In the genomic region with DNA sequence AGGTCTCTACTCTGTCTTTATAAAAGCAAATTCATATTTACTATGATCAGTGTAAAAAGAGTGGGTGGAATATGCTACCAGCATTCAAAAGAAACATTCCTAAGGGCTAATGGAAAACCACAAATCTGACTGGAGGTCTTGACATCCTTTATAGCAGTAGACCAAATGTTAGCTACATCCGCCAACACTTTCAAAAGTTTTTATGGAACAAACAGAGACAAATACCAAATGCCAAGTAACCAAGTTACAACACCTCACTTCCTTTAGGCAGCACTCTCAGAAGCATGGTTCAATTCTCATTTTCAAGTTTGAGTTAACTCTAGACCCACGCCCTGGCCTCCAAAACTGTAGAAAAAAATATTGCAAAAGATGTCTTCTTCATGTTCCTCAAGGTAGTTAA, we compare ENCODE assay signal across 17 cellular contexts.
DNase-seq lines count a peak whose midpoint lies in the region; ATAC-seq, FAIRE-seq and TF ChIP-seq lines count a peak whose summit lies in the region.
"Had no signal": no experiment of that assay in that cellular context is flagged by ENCODE, and none has a peak within 500 bp of the region (broad histone marks: within the 10 kb centered on the region; RNA-seq: fewer than 3 reads in every experiment).

No MANE protein-coding gene starts in this region.

- no peak for FAIRE-seq in keratinocyte (lab: Jason Lieb, UNC)

- H3K4me3 ChIP-seq in cardiac fibroblast (replicated peaks in 1 of 2; ENCODE audit: low read depth in 2 of 2, low read length in 2 of 2): no peak overlapping the region
- peak overlapping the region in 2 of 3 experiments; percentile 7 to 41 for H3K4me3 ChIP-seq in keratinocyte (ENCODE audit: control insufficient read depth in 2 of 3, extremely low read depth in 1 of 3, insufficient read depth in 2 of 3, low read depth in 1 of 3, low read length in 3 of 3)
- H3K4me3 ChIP-seq in right cardiac atrium (ENCODE audit: low read length): no peak overlapping the region
- H3K4me3 ChIP-seq: heart left ventricle, tibial nerve had no signal

- no peaks in the 10 kb centered on the region for H3K9me1 ChIP-seq in keratinocyte (ENCODE audit: control insufficient read depth, extremely low read depth, insufficient read depth, low read length)

- dilution Hi-C loops in keratinocyte (cut with MboI; ENCODE audit: extremely low pct_ligation_motif_present, low sequenced_read_pairs): no loop called here

- H3K9me3 ChIP-seq in keratinocyte (ENCODE audit: control insufficient read depth, low read depth, low read length): no peaks in the 10 kb centered on the region
- H3K9me3 ChIP-seq in right cardiac atrium (ENCODE audit: control insufficient read depth, low read length): no peaks in the 10 kb centered on the region
- H3K9me3 ChIP-seq: heart left ventricle, tibial nerve had no signal

- H3K27ac ChIP-seq in keratinocyte (ENCODE audit: control insufficient read depth, insufficient read depth, low read length) (peak overlapping the region; percentile 50), right cardiac atrium (ENCODE audit: low read length) (no peak overlapping the region)
- H3K27ac ChIP-seq: 22Rv1, heart left ventricle, tibial nerve had no signal

- TF ChIP-seq CTCF in cardiac fibroblast (IDR thresholded peaks at IDR 0.05; ENCODE audit: low read depth, low read length) (no peak), keratinocyte (optimal IDR thresholded peaks at IDR 0.05 in 1 of 3, IDR thresholded peaks at IDR 0.05 in 1 of 3, conservative IDR thresholded peaks at IDR 0.05 in 1 of 3; ENCODE audit: extremely low read depth in 1 of 3, insufficient read depth in 2 of 3, low read length in 3 of 3) (no peak), GM10266 (IDR thresholded peaks at IDR 0.05; ENCODE audit: control insufficient read depth, insufficient read depth, low read depth, missing control alignments) (no peak)

- WGBS in right cardiac atrium: 84% methylated on average over 2 of the region's 2 CpGs

- no peaks in the 10 kb centered on the region for H3K27me3 Mint-ChIP-seq in activated naive CD8-positive, alpha-beta T cell
- H3K27me3 Mint-ChIP-seq in activated naive CD8-positive, alpha-beta T cell treated with anti-CD3 and anti-CD28 coated beads for 36 hours: peaks cover 6% of the 10 kb centered on the region

- ATAC-seq in GM21367 (IDR thresholded peaks at IDR 0.05; ENCODE audit: unreplicated experiment): no peak
- no peak for ATAC-seq in right cardiac atrium
- ATAC-seq: heart left ventricle had no signal

- no peaks in the 10 kb centered on the region for H3K36me3 ChIP-seq in keratinocyte (ENCODE audit: control insufficient read depth in 2 of 2, extremely low read depth in 1 of 2, insufficient read depth in 2 of 2, low read length in 2 of 2)
- H3K36me3 ChIP-seq: heart left ventricle, tibial nerve had no signal

- H3K4me2 ChIP-seq in keratinocyte (ENCODE audit: control insufficient read depth, extremely low read depth, insufficient read depth, low read depth, low read length): peak overlapping the region; percentile 58

- H3K27me3 ChIP-seq in keratinocyte (ENCODE audit: control insufficient read depth, extremely low read depth, insufficient read depth, low read length): no peaks in the 10 kb centered on the region
- no peaks in the 10 kb centered on the region for H3K27me3 ChIP-seq in right cardiac atrium (ENCODE audit: control insufficient read depth, insufficient read depth)
- H3K27me3 ChIP-seq: heart left ventricle, tibial nerve had no signal

- peaks cover 29% of the 10 kb centered on the region for H3K4me1 ChIP-seq in keratinocyte (ENCODE audit: control insufficient read depth, extremely low read depth, insufficient read depth, low read length)
- H3K4me1 ChIP-seq in right cardiac atrium (ENCODE audit: control insufficient read depth, insufficient read depth, low read length): no peaks in the 10 kb centered on the region

- H3K79me2 ChIP-seq in keratinocyte (ENCODE audit: control insufficient read depth, insufficient read depth, low read length): no peaks in the 10 kb centered on the region

- DNase-seq in activated naive CD8-positive, alpha-beta T cell treated with anti-CD3 and anti-CD28 coated beads for 36 hours: no peak
- peak; percentile 51 to 85 for DNase-seq in cardiac fibroblast (ENCODE audit: low read depth in 2 of 2)
- DNase-seq in keratinocyte (ENCODE audit: low read depth, low spot score): no peak
- no peak for DNase-seq in GM10266 (ENCODE audit: extremely low spot score)
- no peak for DNase-seq in NCI-H146 (lab: John Stamatoyannopoulos, UW)
- no peak for DNase-seq in right cardiac atrium
- DNase-seq: activated CD4-positive, alpha-beta T cell treated with anti-CD3 and anti-CD28 coated beads, Interleukin-2, amount 50 U/mL, for 4 hours; GDM1; heart left ventricle; MM.1S; NCI-H2081 treated with DMSO at 0.1 percent for 48 hours; Right ventricle myocardium superior; stimulated activated CD4-positive, alpha-beta T cell treated with anti-CD3 and anti-CD28 coated beads, Interleukin-1b, Interleukin-23, amount 100 ng/mL, for 48 hours had no signal

- H3K36me3 Mint-ChIP-seq in activated naive CD8-positive, alpha-beta T cell: no peaks in the 10 kb centered on the region
- H3K36me3 Mint-ChIP-seq in activated naive CD8-positive, alpha-beta T cell treated with anti-CD3 and anti-CD28 coated beads for 36 hours: no peaks in the 10 kb centered on the region

- no peaks in the 10 kb centered on the region for H3K9me3 Mint-ChIP-seq in activated naive CD8-positive, alpha-beta T cell (ENCODE audit: low read depth)
- no peaks in the 10 kb centered on the region for H3K9me3 Mint-ChIP-seq in activated naive CD8-positive, alpha-beta T cell treated with anti-CD3 and anti-CD28 coated beads for 36 hours

- H4K20me1 ChIP-seq in keratinocyte (ENCODE audit: control insufficient read depth, extremely low read depth, insufficient read depth, low read length): no peaks in the 10 kb centered on the region

- H3K4me3 Mint-ChIP-seq in activated naive CD8-positive, alpha-beta T cell: no peak overlapping the region
- no peak overlapping the region for H3K4me3 Mint-ChIP-seq in activated naive CD8-positive, alpha-beta T cell treated with anti-CD3 and anti-CD28 coated beads for 36 hours

- H3K4me1 Mint-ChIP-seq in activated naive CD8-positive, alpha-beta T cell (ENCODE audit: low read depth): no peaks in the 10 kb centered on the region
- peaks cover under 1% of the 10 kb centered on the region for H3K4me1 Mint-ChIP-seq in activated naive CD8-positive, alpha-beta T cell treated with anti-CD3 and anti-CD28 coated beads for 36 hours

- intact Hi-C loops in right cardiac atrium (cut with DNase I): no loop called here

- no peak overlapping the region for H3K9ac ChIP-seq in keratinocyte (ENCODE audit: control insufficient read depth, extremely low read depth, insufficient read depth, low read length)

- H3K27ac Mint-ChIP-seq in activated naive CD8-positive, alpha-beta T cell: peak overlapping the region; percentile 19
- no peak overlapping the region for H3K27ac Mint-ChIP-seq in activated naive CD8-positive, alpha-beta T cell treated with anti-CD3 and anti-CD28 coated beads for 36 hours

- H2AFZ ChIP-seq in keratinocyte (ENCODE audit: control insufficient read depth, low read length): peak overlapping the region; percentile 24

Comparison
In these comparisons a context has a peak if more than half of its experiments do, and no peak if none do; other contexts are left out.
1. DNase-seq: peak in cardiac fibroblast (2 of 2); none in activated naive CD8-positive, alpha-beta T cell treated with anti-CD3 and anti-CD28 coated beads for 36 hours (single experiment), keratinocyte (single experiment), GM10266 (single experiment), NCI-H146 (single experiment) and right cardiac atrium (0 of 3).
2. H3K4me3 ChIP-seq: peak in keratinocyte (2 of 3); none in cardiac fibroblast (0 of 2) and right cardiac atrium (single experiment).